ENCODE assay signal across 25 cellular contexts in the genomic region with DNA sequence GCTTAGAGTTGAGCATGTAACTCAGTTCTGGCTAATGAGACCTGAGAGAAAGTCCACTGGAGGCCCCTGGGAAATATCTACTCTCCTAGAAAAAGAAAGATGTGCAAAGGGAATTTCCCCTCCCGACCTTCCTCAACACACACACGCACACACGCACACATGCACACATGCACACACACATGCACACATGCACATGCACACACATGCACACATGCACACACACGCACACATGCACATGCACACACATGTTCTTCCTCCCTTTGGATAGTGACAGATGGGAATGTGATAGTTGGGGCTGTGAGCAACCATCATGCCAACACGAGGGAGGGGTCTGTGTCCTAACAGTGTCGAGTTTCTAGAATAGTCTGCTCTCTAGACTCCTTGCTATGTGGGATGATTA.
"Had no signal": no experiment of that assay in that cellular context is flagged by ENCODE, and none has a peak within 500 bp of the region (broad histone marks: within the 10 kb centered on the region; RNA-seq: fewer than 3 reads in every experiment).

No MANE protein-coding gene starts in this region.

- H3K4me3 ChIP-seq: MG63 had no signal

- H3K36me3 ChIP-seq: MG63 had no signal

- DNase-seq: IMR-90, Karpas-422, KG1, MG63, NCI-H1092, NCI-H1105 treated with DMSO at 0.1 percent for 48 hours, NCI-H1417 treated with DMSO at 0.1 percent for 48 hours, NCI-H146, NCI-H1694 treated with DMSO at 0.1 percent for 48 hours, NCI-H1930, NCI-H2081, NCI-H2107, NCI-H226, NCI-H446, NCI-H510A, NCI-H524 treated with DMSO at 0.1 percent for 48 hours, NCI-H69, NCI-H774, PC-3, SHP77, SK-N-SH, SW 1271 had no signal

- H3K9me3 ChIP-seq: MG63, SK-N-SH had no signal

- H3K4me2 ChIP-seq: SK-N-SH had no signal

- H3K9me2 ChIP-seq: SK-N-SH had no signal

- H3K27ac ChIP-seq: HL-60, RWPE1 had no signal

- H3K27me3 ChIP-seq: MG63 had no signal

- ATAC-seq: Panc1, PC-3 had no signal

- H3K9ac ChIP-seq: SK-N-SH had no signal
